Comparison of ENCODE assay signal across 10 cellular contexts in the genomic region with DNA sequence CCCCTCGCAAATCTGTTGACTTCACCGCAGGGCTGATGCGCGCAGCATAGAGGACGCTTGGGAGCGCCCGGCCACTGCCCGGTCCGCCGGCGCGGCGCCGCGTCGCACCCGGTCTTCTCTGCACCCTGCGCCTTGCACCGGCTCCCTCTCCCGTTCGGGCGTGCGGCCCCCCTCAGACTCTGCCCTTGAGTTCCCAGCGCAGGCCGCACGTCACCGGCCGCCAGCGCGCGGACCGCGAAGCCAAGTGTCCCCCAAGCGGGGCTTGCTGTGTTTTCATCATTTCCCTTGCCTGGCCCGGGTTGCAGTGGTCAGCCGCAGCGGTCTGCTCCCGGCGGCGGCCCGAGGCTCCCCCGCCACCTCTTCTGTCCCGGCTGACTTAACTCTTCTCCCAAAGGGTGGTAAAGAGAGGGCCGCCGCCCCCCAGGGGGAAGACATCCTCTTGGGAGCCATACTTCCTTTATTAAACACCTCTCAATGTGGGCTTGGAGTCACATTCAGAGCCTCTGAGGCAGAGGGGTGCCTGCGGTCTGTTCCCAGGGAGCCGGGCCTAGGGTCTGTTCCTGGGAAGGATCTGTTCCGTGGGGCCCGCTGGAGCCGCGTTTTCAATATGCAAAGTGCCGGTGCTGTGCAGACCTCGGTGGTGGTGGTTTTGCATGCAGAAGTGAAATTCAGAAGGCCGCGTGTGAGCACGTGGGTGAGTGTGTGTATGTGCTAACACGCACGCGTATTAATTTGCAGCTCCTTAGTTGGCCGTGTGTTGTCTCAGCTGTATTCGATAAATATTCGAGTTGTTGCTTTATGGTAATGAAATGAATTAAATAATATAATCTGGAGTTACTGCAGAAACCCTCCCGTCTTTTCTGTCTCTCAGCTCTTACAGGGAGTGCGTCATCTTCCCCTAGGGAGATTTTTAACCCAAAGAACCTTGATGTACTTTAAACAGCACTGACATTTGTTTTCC. TPM values are rescaled to one million over a fixed set of nuclear protein-coding genes. Genes with fewer than 3 reads are reported as not detected.
DNase-seq lines count a peak whose midpoint lies in the region; ATAC-seq, FAIRE-seq and TF ChIP-seq lines count a peak whose summit lies in the region.
"Had no signal": no experiment of that assay in that cellular context is flagged by ENCODE, and none has a peak within 500 bp of the region (broad histone marks: within the 10 kb centered on the region; RNA-seq: fewer than 3 reads in every experiment).

No MANE protein-coding gene starts in this region.

- no peaks in the 10 kb centered on the region for H3K27me3 Mint-ChIP-seq in nephron progenitor cell (ENCODE audit: low read depth, poor library complexity)

- H3K36me3 Mint-ChIP-seq in nephron progenitor cell (ENCODE audit: low read depth): peaks cover 56% of the 10 kb centered on the region

- H3K27ac Mint-ChIP-seq in nephron progenitor cell: peak overlapping the region; percentile 78

- POLR2A ChIA-PET in RWPE1 (lab: Yijun Ruan, JAX; ENCODE audit: low non-redundant PET): no interaction called here

- ATAC-seq in activated CD4-positive, CD25-positive, alpha-beta regulatory T cell treated with anti-CD3 and anti-CD28 coated beads, Interleukin-2, amount 50 U/mL, for 24 hours: no peak

- H3K4me3 Mint-ChIP-seq in nephron progenitor cell: peak overlapping the region; percentile 73

- H3K27ac ChIP-seq in urinary bladder (ENCODE audit: low read depth): no peak overlapping the region
- H3K27ac ChIP-seq in RWPE1: no peak overlapping the region
- H3K27ac ChIP-seq: parathyroid adenoma had no signal

- TF ChIP-seq CTCF in nephron progenitor cell (IDR thresholded peaks at IDR 0.05) (no peak), RWPE1 (conservative IDR thresholded peaks at IDR 0.05; ENCODE audit: low read depth) (no peak)

- H3K36me3 ChIP-seq in urinary bladder (ENCODE audit: insufficient read depth): no peaks in the 10 kb centered on the region
- H3K36me3 ChIP-seq: MG63 had no signal

- no peak for FAIRE-seq in frontal cortex (lab: Jason Lieb, UNC)

- H3K4me1 Mint-ChIP-seq in nephron progenitor cell: peaks cover 69% of the 10 kb centered on the region

- CTCF ChIA-PET in RWPE1 (lab: Yijun Ruan, JAX): interaction anchor here (0.6 kb wide), 1 partner anchor 1167 kb away, joined by 3 read pairs; no protein-coding TSS in a partner anchor

- peak; percentile 44 for DNase-seq in amniotic stem cell (lab: John Stamatoyannopoulos, UW)
- DNase-seq in frontal cortex (ENCODE audit: low spot score in 2 of 2): peak; percentile 38 to 52
- DNase-seq in nephron progenitor cell: peak; percentile 63
- no peak for DNase-seq in RWPE1 (ENCODE audit: low spot score)
- DNase-seq in CD1c-positive myeloid dendritic cell (ENCODE audit: extremely low spot score): no peak
- DNase-seq: MG63 had no signal

- H3K4me3 ChIP-seq in urinary bladder (ENCODE audit: low read depth, low read length): peak overlapping the region; percentile 14
- H3K4me3 ChIP-seq: MG63 had no signal

- H3K9me3 Mint-ChIP-seq in nephron progenitor cell: peaks cover 5% of the 10 kb centered on the region

- H3K4me1 ChIP-seq in urinary bladder (ENCODE audit: insufficient read depth): peaks cover 2% of the 10 kb centered on the region
- H3K4me1 ChIP-seq: parathyroid adenoma had no signal

- WGBS in urinary bladder: 21% methylated on average over 64 of the region's 64 CpGs

RNA-seq across cellular contexts. Expression of a gene that starts 17.6 kb away (rescaled TPM):
- total RNA-seq in frontal cortex (197 TPM), urinary bladder (241 TPM)
- 67.8 TPM for polyA plus RNA-seq in urinary bladder
- total RNA-seq: T-helper 1 cell treated with Interleukin-12 subunit alpha and Interleukin-12 subunit beta and Interleukin-4 antibody, amounts not matched to agents 30 ng/mL and 1 ng/mL, for 36 hours had no signal

Comparison
In these comparisons a context has a peak if more than half of its experiments do, and no peak if none do; other contexts are left out.
1. DNase-seq: peak in amniotic stem cell (single experiment), frontal cortex (2 of 2) and nephron progenitor cell (single experiment); none in RWPE1 (single experiment) and CD1c-positive myeloid dendritic cell (single experiment).